8 cellular contexts compared by ENCODE assay signal in genomic region chr14:50311337-50311973, GRCh38. TPM values are rescaled to one million over a fixed set of nuclear protein-coding genes. Genes with fewer than 3 reads are reported as not detected.
DNase-seq lines count a peak whose midpoint lies in the region; TF ChIP-seq lines count a peak whose summit lies in the region.

No MANE protein-coding gene starts in this region.

- H3K27ac Mint-ChIP-seq in activated CD4-positive, alpha-beta memory T cell treated with anti-CD3 and anti-CD28 coated beads for 36 hours = peak overlapping the region; percentile 94

- H3K36me3 Mint-ChIP-seq in activated CD4-positive, alpha-beta memory T cell treated with anti-CD3 and anti-CD28 coated beads for 36 hours = peaks cover 8% of the 10 kb centered on the region

- peak; percentile 19 for TF ChIP-seq CTCF in smooth muscle cell (IDR thresholded peaks at IDR 0.05; ENCODE audit: borderline replicate concordance, insufficient read depth, poor library complexity, severe bottlenecking)

- H3K9me3 ChIP-seq in HUES48 (ENCODE audit: control insufficient read depth, insufficient read depth, low read length) (0 out of 2 replicates have a peak, but pooled peaks cover 7% of the 10 kb centered on the region), smooth muscle cell (replicated peaks; ENCODE audit: low read depth) (no peaks in the 10 kb centered on the region)

- peak overlapping the region; percentile 95 for H2AFZ ChIP-seq in smooth muscle cell (ENCODE audit: low read depth)

- peak overlapping the region; percentile 92 for H3K4me2 ChIP-seq in smooth muscle cell

- H3K27ac ChIP-seq in HUES48 (ENCODE audit: low read depth, low read length) = peak overlapping the region; percentile 95
- H3K27ac ChIP-seq in smooth muscle cell (ENCODE audit: low read depth) = no peak overlapping the region

- H3K4me3 ChIP-seq in HUES48 (ENCODE audit: low read depth, low read length) (peak overlapping the region; percentile 85), iPS-11a (ENCODE audit: low read depth, low read length) (peak overlapping the region; percentile 66), smooth muscle cell (peak overlapping the region; percentile 71)

- H3K4me1 ChIP-seq in HUES48 (ENCODE audit: control insufficient read depth, insufficient read depth, low read length) = peaks cover 7% of the 10 kb centered on the region
- H3K4me1 ChIP-seq in smooth muscle cell (ENCODE audit: low read depth) = peaks cover 12% of the 10 kb centered on the region

- H3K4me1 Mint-ChIP-seq in activated CD4-positive, alpha-beta memory T cell treated with anti-CD3 and anti-CD28 coated beads for 36 hours (ENCODE audit: low read depth) = peaks cover 33% of the 10 kb centered on the region

- intact Hi-C loops in activated CD4-positive, alpha-beta memory T cell treated with anti-CD3 and anti-CD28 coated beads for 36 hours (cut with micrococcal nuclease) = loop anchor here (5.0 to 10.0 kb wide), 4 partner anchors 307 to 1536 kb away; partner anchors contain the start of genes RPS29 and SAV1

- no peaks in the 10 kb centered on the region for H4K20me1 ChIP-seq in smooth muscle cell (ENCODE audit: low read depth)

- H3F3A ChIP-seq in smooth muscle cell (ENCODE audit: low read depth) = no peaks in the 10 kb centered on the region

- peaks cover 19% of the 10 kb centered on the region for H3K79me2 ChIP-seq in smooth muscle cell (ENCODE audit: low read depth)

- peaks cover 9% of the 10 kb centered on the region for H3K9me3 Mint-ChIP-seq in activated CD4-positive, alpha-beta memory T cell treated with anti-CD3 and anti-CD28 coated beads for 36 hours

- H3K36me3 ChIP-seq in HUES48 (ENCODE audit: control insufficient read depth, insufficient read depth, low read length) (no peaks in the 10 kb centered on the region), smooth muscle cell (ENCODE audit: low read depth) (no peaks in the 10 kb centered on the region)

- peak; percentile 3 to 46 for DNase-seq in NCI-H2081 (lab: John Stamatoyannopoulos, UW)
- no peak for DNase-seq in NCI-H2081 treated with DMSO at 0.1 percent for 48 hours (lab: John Stamatoyannopoulos, UW)
- no peak for DNase-seq in activated CD4-positive, alpha-beta memory T cell treated with anti-CD3 and anti-CD28 coated beads for 36 hours
- no peak for DNase-seq in smooth muscle cell (lab: John Stamatoyannopoulos, UW; ENCODE audit: unreplicated experiment)
- no peak for DNase-seq in NCI-H187 (lab: John Stamatoyannopoulos, UW)
- no peak for DNase-seq in middle frontal gyrus (ENCODE audit: extremely low spot score, low spot score)

- POLR2A ChIA-PET in activated CD4-positive, alpha-beta memory T cell treated with anti-CD3 and anti-CD28 coated beads for 36 hours (lab: Charles Lee) = interaction anchor here (0.7 to 1.0 kb wide), 2 partner anchors 9 to 459 kb away, joined by 3 to 6 read pairs; partner anchors contain the start of gene NEMF

- H3K27me3 ChIP-seq in HUES48 (ENCODE audit: control insufficient read depth, insufficient read depth, low read length) (no peaks in the 10 kb centered on the region), smooth muscle cell (ENCODE audit: low read depth) (no peaks in the 10 kb centered on the region)

- peak overlapping the region; percentile 36 for H3K9ac ChIP-seq in HUES48 (ENCODE audit: low read depth, low read length)
- H3K9ac ChIP-seq in smooth muscle cell (ENCODE audit: low read depth) = peak overlapping the region; percentile 77

- peak overlapping the region; percentile 96 for H3K4me3 Mint-ChIP-seq in activated CD4-positive, alpha-beta memory T cell treated with anti-CD3 and anti-CD28 coated beads for 36 hours

- CTCF ChIA-PET in activated CD4-positive, alpha-beta memory T cell treated with anti-CD3 and anti-CD28 coated beads for 36 hours (lab: Charles Lee) = interaction anchor here (0.7 to 2.2 kb wide), 8 partner anchors 8 to 459 kb away, joined by 3 to 20 read pairs (median 3); partner anchors contain the start of genes MAP4K5 and NEMF

- no peaks in the 10 kb centered on the region for H3K27me3 Mint-ChIP-seq in activated CD4-positive, alpha-beta memory T cell treated with anti-CD3 and anti-CD28 coated beads for 36 hours

- WGBS in smooth muscle cell (ENCODE audit: low lambda C conversion rate) = 3% methylated on average over 18 of the region's 18 CpGs

RNA-seq across cellular contexts. Expression of gene L2HGDH, which starts 0.6 kb away (rescaled TPM):
- total RNA-seq in activated CD4-positive, alpha-beta memory T cell treated with anti-CD3 and anti-CD28 coated beads for 36 hours = 10 to 100 TPM; 15.0 to 15.2 TPM
- total RNA-seq in smooth muscle cell = 3.5 and 4.2 TPM in 2 replicates
- 3.0 and 4.6 TPM in 2 replicates for polyA plus RNA-seq in smooth muscle cell

RNA-seq across cellular contexts. Expression of gene DMAC2L, which starts 0.7 kb away (rescaled TPM):
- 10 to 100 TPM; 13.4 to 13.9 TPM for total RNA-seq in activated CD4-positive, alpha-beta memory T cell treated with anti-CD3 and anti-CD28 coated beads for 36 hours
- 1.6 and 14.5 TPM in 2 replicates for total RNA-seq in smooth muscle cell
- 5.7 and 8.5 TPM in 2 replicates for polyA plus RNA-seq in smooth muscle cell

Comparison
In these comparisons a context has a peak if more than half of its experiments do, and no peak if none do; other contexts are left out.
1. DNase-seq: peak in NCI-H2081 (2 of 2); none in NCI-H2081 treated with DMSO at 0.1 percent for 48 hours (single experiment), activated CD4-positive, alpha-beta memory T cell treated with anti-CD3 and anti-CD28 coated beads for 36 hours (single experiment), smooth muscle cell (single experiment), NCI-H187 (0 of 2) and middle frontal gyrus (single experiment).
2. Peak in every context shown above with its lines, with median percentiles within 50 percentile points of each other: H3K4me3 ChIP-seq.